In genomic region chr3:60598668-60599067, GRCh38 we compare ENCODE assay signal across 19 cellular contexts.
"Had no signal": no experiment of that assay in that cellular context is flagged by ENCODE, and none has a peak within 500 bp of the region (broad histone marks: within the 10 kb centered on the region; RNA-seq: fewer than 3 reads in every experiment).

No MANE protein-coding gene starts in this region.

- H3K9me3 ChIP-seq: left lung, psoas muscle, sigmoid colon, testis had no signal

- DNase-seq: activated CD4-positive, alpha-beta T cell treated with anti-CD3 and anti-CD28 coated beads for 1 hour; activated CD4-positive, alpha-beta T cell treated with anti-CD3 and anti-CD28 coated beads, Interleukin-2, amount 50 U/mL, for 48 hours; activated gamma-delta T cell treated with Interleukin-2 at 50 U/mL for 16 hours; activated naive CD8-positive, alpha-beta T cell treated with anti-CD3 and anti-CD28 coated beads, Interleukin-2, amount 10 ng/mL, durations not matched to agents 7 days and 5 days; activated T-cell treated with anti-CD3 and anti-CD28 coated beads, Interleukin-2, amount 50 U/mL, for 72 hours; caudate nucleus; effector memory CD8-positive, alpha-beta T cell; foreskin keratinocyte; left lung; mesenchymal stem cell; nephron progenitor cell; psoas muscle; sigmoid colon; stimulated activated CD4-positive, alpha-beta T cell treated with anti-CD3 and anti-CD28 coated beads, Interleukin-4, amount 100 ng/mL, for 1 hour; stimulated activated CD8-positive, alpha-beta memory T cell treated with anti-CD3 and anti-CD28 coated beads, Interleukin-4, amount 100 ng/mL, for 48 hours; stimulated activated naive CD8-positive, alpha-beta T cell treated with anti-CD3 and anti-CD28 coated beads, Interleukin-15, Interleukin-2, amounts not matched to agents 100 U/mL and 50 U/mL, for 24 hours; T-cell; T1000; testis had no signal

- H3K4me1 ChIP-seq: foreskin keratinocyte, psoas muscle, testis had no signal

- H3K27me3 ChIP-seq: left lung, sigmoid colon, testis had no signal

- H3K4me3 ChIP-seq: left lung, psoas muscle, sigmoid colon, testis had no signal

- H3K27ac ChIP-seq: foreskin keratinocyte, left lung, psoas muscle, sigmoid colon, testis had no signal

- ATAC-seq: activated T-cell treated with anti-CD3 and anti-CD28 coated beads, Interleukin-2, amount 50 U/mL, for 72 hours; effector memory CD8-positive, alpha-beta T cell; foreskin keratinocyte; left lung; psoas muscle; stimulated activated naive CD8-positive, alpha-beta T cell treated with anti-CD3 and anti-CD28 coated beads, Interleukin-15, Interleukin-2, amounts not matched to agents 100 U/mL and 50 U/mL, for 24 hours; T-cell had no signal

- H3K36me3 ChIP-seq: left lung, sigmoid colon had no signal
